In genomic region chr6:107656381-107656780, GRCh38 we compare ENCODE assay signal across 15 cellular contexts.
DNase-seq lines count a peak whose midpoint lies in the region; ATAC-seq and TF ChIP-seq lines count a peak whose summit lies in the region.
"Had no signal": no experiment of that assay in that cellular context is flagged by ENCODE, and none has a peak within 500 bp of the region (broad histone marks: within the 10 kb centered on the region; RNA-seq: fewer than 3 reads in every experiment).

No MANE protein-coding gene starts in this region.

- no peak overlapping the region for H2AFZ ChIP-seq in trophoblast cell (ENCODE audit: insufficient read depth, low read length, poor library complexity)

- H3K27me3 Mint-ChIP-seq in type B pancreatic cell: peaks cover 8% of the 10 kb centered on the region
- H3K27me3 Mint-ChIP-seq in activated naive CD4-positive, alpha-beta T cell treated with anti-CD3 and anti-CD28 coated beads for 36 hours (ENCODE audit: low read depth): peaks cover 3% of the 10 kb centered on the region

- H3K9me3 Mint-ChIP-seq in type B pancreatic cell: peaks cover 7% of the 10 kb centered on the region
- no peaks in the 10 kb centered on the region for H3K9me3 Mint-ChIP-seq in activated naive CD4-positive, alpha-beta T cell treated with anti-CD3 and anti-CD28 coated beads for 36 hours

- H3K4me1 ChIP-seq in left ventricle myocardium inferior: peaks cover 62% of the 10 kb centered on the region
- peaks cover 0 to 37% of the 10 kb centered on the region in 2 donors for H3K4me1 ChIP-seq in right atrium auricular region
- peaks cover 69% of the 10 kb centered on the region for H3K4me1 ChIP-seq in Panc1 (ENCODE audit: control insufficient read depth, insufficient read depth, low read length)
- peaks cover 0 to 4% of the 10 kb centered on the region in 2 experiments for H3K4me1 ChIP-seq in trophoblast cell (ENCODE audit: control insufficient read depth in 1 of 2, insufficient read depth in 2 of 2, low read length in 2 of 2)

- H4K12ac ChIP-seq in trophoblast cell (ENCODE audit: low read depth, low read length): no peak overlapping the region

- no peak for ATAC-seq in Panc1

- no peaks in the 10 kb centered on the region for H3K79me2 ChIP-seq in trophoblast cell (ENCODE audit: control insufficient read depth, insufficient read depth, low read length, poor library complexity)

- no peak overlapping the region for H2AK5ac ChIP-seq in trophoblast cell (ENCODE audit: low read length)

- H4K91ac ChIP-seq in trophoblast cell (ENCODE audit: low read depth, low read length): no peak overlapping the region

- H2BK12ac ChIP-seq in trophoblast cell (ENCODE audit: low read length): no peak overlapping the region

- H3K36me3 ChIP-seq in left ventricle myocardium inferior: no peaks in the 10 kb centered on the region
- no peaks in the 10 kb centered on the region for H3K36me3 ChIP-seq in right atrium auricular region
- H3K36me3 ChIP-seq in Panc1 (ENCODE audit: control insufficient read depth, insufficient read depth, low read length): no peaks in the 10 kb centered on the region
- H3K36me3 ChIP-seq in trophoblast cell (ENCODE audit: control insufficient read depth in 1 of 2, insufficient read depth in 2 of 2, low read length in 2 of 2): no peaks in the 10 kb centered on the region
- H3K36me3 ChIP-seq: neutrophil had no signal

- peak overlapping the region; percentile 66 for H3K27ac ChIP-seq in left ventricle myocardium inferior (replicated peaks)
- H3K27ac ChIP-seq in right atrium auricular region: peak overlapping the region in 1 of 2 donors; percentile 50
- H3K27ac ChIP-seq in Panc1 (ENCODE audit: low read length): peak overlapping the region; percentile 89
- H3K27ac ChIP-seq in trophoblast cell (ENCODE audit: low read depth, low read length): no peak overlapping the region
- H3K27ac ChIP-seq: epithelial cell of prostate, neutrophil had no signal

- H3K9me3 ChIP-seq in left ventricle myocardium inferior (replicated peaks) (peaks cover 8% of the 10 kb centered on the region), right atrium auricular region (no peaks in the 10 kb centered on the region), Panc1 (ENCODE audit: control insufficient read depth, insufficient read depth, low read depth, low read length) (no peaks in the 10 kb centered on the region), trophoblast cell (ENCODE audit: insufficient read depth, low read depth, low read length) (peaks cover 1% of the 10 kb centered on the region)
- H3K9me3 ChIP-seq: neutrophil had no signal

- H3K27me3 ChIP-seq in left ventricle myocardium inferior (ENCODE audit: low read depth): no peaks in the 10 kb centered on the region
- no peaks in the 10 kb centered on the region for H3K27me3 ChIP-seq in right atrium auricular region
- H3K27me3 ChIP-seq in Panc1 (ENCODE audit: control insufficient read depth, insufficient read depth, low read length): no peaks in the 10 kb centered on the region
- no peaks in the 10 kb centered on the region for H3K27me3 ChIP-seq in trophoblast cell (ENCODE audit: insufficient read depth, low read length)

- POLR2A ChIA-PET in Panc1 (lab: Charles Lee): no interaction called here

- no peak overlapping the region for H3K9ac ChIP-seq in trophoblast cell (ENCODE audit: low read length)

- no peak for DNase-seq in left ventricle myocardium inferior
- no peak for DNase-seq in right atrium auricular region (ENCODE audit: low spot score)
- DNase-seq in Panc1 (ENCODE audit: low read depth, low spot score): no peak
- peak; percentile 45 for DNase-seq in fibroblast of peridontal ligament (ENCODE audit: extremely low read depth)
- no peak for DNase-seq in type B pancreatic cell (ENCODE audit: extremely low spot score, unreplicated experiment)
- DNase-seq in dedifferentiated amniotic fluid mesenchymal stem cell (ENCODE audit: extremely low spot score): no peak
- DNase-seq in trophoblast cell: no peak
- DNase-seq in activated naive CD4-positive, alpha-beta T cell treated with anti-CD3 and anti-CD28 coated beads for 36 hours: no peak
- DNase-seq: activated CD4-positive, alpha-beta T cell treated with anti-CD3 and anti-CD28 coated beads, Interleukin-2, amount 50 U/mL, for 1 hour; aorta; mesendoderm; NCI-H1930; OCI-M1 had no signal

- no peak overlapping the region for H3K4me3 ChIP-seq in left ventricle myocardium inferior
- H3K4me3 ChIP-seq in right atrium auricular region: no peak overlapping the region
- no peak overlapping the region for H3K4me3 ChIP-seq in Panc1 (ENCODE audit: low read depth in 2 of 2, low read length in 2 of 2)
- H3K4me3 ChIP-seq in trophoblast cell (ENCODE audit: low read depth, low read length): no peak overlapping the region

- in situ Hi-C loops in Panc1 (cut with HindIII; ENCODE audit: low pct_unique_long_range_greater_than_20kb, low sequenced_read_pairs): no loop called here

- no peaks in the 10 kb centered on the region for H3K79me1 ChIP-seq in trophoblast cell (ENCODE audit: low read length)

- no peak overlapping the region for H3K14ac ChIP-seq in trophoblast cell (ENCODE audit: low read length)

- no peak overlapping the region for H3K4me3 Mint-ChIP-seq in type B pancreatic cell
- no peak overlapping the region for H3K4me3 Mint-ChIP-seq in activated naive CD4-positive, alpha-beta T cell treated with anti-CD3 and anti-CD28 coated beads for 36 hours

- no peak overlapping the region for H2BK120ac ChIP-seq in trophoblast cell (ENCODE audit: insufficient read depth, low read length, poor library complexity)

- H3K4ac ChIP-seq in trophoblast cell (ENCODE audit: low read depth, low read length): no peak overlapping the region

- peaks cover 4% of the 10 kb centered on the region for H3K36me3 Mint-ChIP-seq in type B pancreatic cell
- H3K36me3 Mint-ChIP-seq in activated naive CD4-positive, alpha-beta T cell treated with anti-CD3 and anti-CD28 coated beads for 36 hours (ENCODE audit: low read depth): no peaks in the 10 kb centered on the region

- no peak overlapping the region for H3K23ac ChIP-seq in trophoblast cell (ENCODE audit: low read length)

- WGBS in trophoblast cell (ENCODE audit: extremely low coverage, insufficient coverage, insufficient read length): no CpG with 5 or more reads among the region's 1 CpG

- H3K4me1 Mint-ChIP-seq in type B pancreatic cell (ENCODE audit: unreplicated experiment): peaks cover 51% of the 10 kb centered on the region
- H3K4me1 Mint-ChIP-seq in activated naive CD4-positive, alpha-beta T cell treated with anti-CD3 and anti-CD28 coated beads for 36 hours (ENCODE audit: low read depth): peaks cover 20% of the 10 kb centered on the region

- H4K8ac ChIP-seq in trophoblast cell (ENCODE audit: low read depth, low read length): no peak overlapping the region

- H2BK5ac ChIP-seq in trophoblast cell (ENCODE audit: low read depth, low read length, poor library complexity): no peak overlapping the region

- intact Hi-C loops in left ventricle myocardium inferior (cut with micrococcal nuclease) (no loop called here), Panc1 (cut with micrococcal nuclease; ENCODE audit: unreplicated experiment) (loop anchor here (5.0 kb wide), 1 partner anchor 164 kb away; the partner anchor contains the start of gene SOBP)
- intact Hi-C loops in activated naive CD4-positive, alpha-beta T cell treated with anti-CD3 and anti-CD28 coated beads for 36 hours (cut with micrococcal nuclease): loop anchor here (2.0 to 5.0 kb wide), 2 partner anchors 166 to 529 kb away; partner anchors contain the start of gene SOBP

- no peak overlapping the region for H3K18ac ChIP-seq in trophoblast cell (ENCODE audit: low read length)

- no peak overlapping the region for H3K4me2 ChIP-seq in trophoblast cell (ENCODE audit: low read length)

- TF ChIP-seq CTCF in left ventricle myocardium inferior (IDR thresholded peaks at IDR 0.05; ENCODE audit: borderline replicate concordance): no peak
- TF ChIP-seq CTCF in right atrium auricular region (IDR thresholded peaks at IDR 0.05): no peak
- TF ChIP-seq CTCF in Panc1 (IDR thresholded peaks at IDR 0.05): no peak
- TF ChIP-seq CTCF in type B pancreatic cell (conservative IDR thresholded peaks at IDR 0.05): no peak

- no TSS peak for BruUV-seq in Panc1 (replicated peaks; lab: Mats Ljungman, UMichigan)

- CTCF ChIA-PET in Panc1 (lab: Charles Lee): interaction anchor here (0.6 to 1.3 kb wide), 2 partner anchors 66 to 340 kb away, joined by 3 read pairs; no protein-coding TSS in a partner anchor
- CTCF ChIA-PET in activated naive CD4-positive, alpha-beta T cell treated with anti-CD3 and anti-CD28 coated beads for 36 hours (lab: Charles Lee): interaction anchor here (0.6 to 1.3 kb wide), 2 partner anchors 321 to 338 kb away, joined by 3 to 4 read pairs; no protein-coding TSS in a partner anchor

- H3K27ac Mint-ChIP-seq in type B pancreatic cell: peak overlapping the region; percentile 46
- H3K27ac Mint-ChIP-seq in activated naive CD4-positive, alpha-beta T cell treated with anti-CD3 and anti-CD28 coated beads for 36 hours: no peak overlapping the region
